ENCODE assay signal across 1 cellular context in genomic region chr14:74207943-74208342, GRCh38.
TF ChIP-seq lines count a peak whose summit lies in the region.

No MANE protein-coding gene starts in this region.

TF ChIP-seq in H1, 55 proteins besides CTCF, POLR2A, EP300 and RAD21:
- TF ChIP-seq NRF1 (IDR thresholded peaks at IDR 0.05; ENCODE audit: low read depth, low read length) (no peak), GTF2F1 (IDR thresholded peaks at IDR 0.05; ENCODE audit: borderline replicate concordance, low read depth, low read length) (no peak), SP4 (IDR thresholded peaks at IDR 0.05; ENCODE audit: low read length) (no peak), CEBPB (IDR thresholded peaks at IDR 0.05; ENCODE audit: low read depth, low read length) (no peak), SP2 (IDR thresholded peaks at IDR 0.05; ENCODE audit: low read length) (no peak), KDM4A (IDR thresholded peaks at IDR 0.05; ENCODE audit: low read depth, low read length, severe bottlenecking) (no peak), KDM5A (IDR thresholded peaks at IDR 0.05; ENCODE audit: low read length) (no peak), RNF2 (IDR thresholded peaks at IDR 0.05; ENCODE audit: borderline replicate concordance, low read depth, low read length, missing control alignments, poor library complexity, severe bottlenecking) (no peak)
